14 cellular contexts compared by ENCODE assay signal in genomic region chr3:171824824-171825221, GRCh38. TPM values are rescaled to one million over a fixed set of nuclear protein-coding genes. Genes with fewer than 3 reads are reported as not detected.
DNase-seq lines count a peak whose midpoint lies in the region; ATAC-seq, FAIRE-seq and TF ChIP-seq lines count a peak whose summit lies in the region.
"Had no signal": no experiment of that assay in that cellular context is flagged by ENCODE, and none has a peak within 500 bp of the region (broad histone marks: within the 10 kb centered on the region; RNA-seq: fewer than 3 reads in every experiment).

No MANE protein-coding gene starts in this region.

- no peak for TF ChIP-seq EP300 in sigmoid colon (IDR thresholded peaks at IDR 0.05)

- intact Hi-C loops in sigmoid colon (cut with DNase I), result no loop called here
- intact Hi-C loops in activated naive CD4-positive, alpha-beta T cell treated with anti-CD3 and anti-CD28 coated beads for 36 hours (cut with micrococcal nuclease), result no loop called here

- no peaks in the 10 kb centered on the region for H3K36me3 ChIP-seq in sigmoid colon

- ATAC-seq in esophagus mucosa (peak; percentile 76), GM21367 (IDR thresholded peaks at IDR 0.05; ENCODE audit: unreplicated experiment) (no peak), HG02840 (IDR thresholded peaks at IDR 0.05; ENCODE audit: low FRiP score, unreplicated experiment) (no peak)
- ATAC-seq: natural killer cell had no signal

- H3K4me1 ChIP-seq in sigmoid colon, result peaks cover 0 to 4% (median 3%) of the 10 kb centered on the region in 4 donors

- H3K27ac ChIP-seq in sigmoid colon, result peak overlapping the region; percentile 23 to 58 (median 36)

- peak; percentile 81 for FAIRE-seq in RCC 7860 (lab: Jason Lieb, UNC)

- DNase-seq in ELR (ENCODE audit: low read depth) (peak; percentile 73), RCC 7860 (ENCODE audit: low spot score) (peak; percentile 79), sigmoid colon (no peak), EL (no peak)
- no peak for DNase-seq in activated naive CD4-positive, alpha-beta T cell treated with anti-CD3 and anti-CD28 coated beads for 36 hours
- DNase-seq: activated CD4-positive, CD25-positive, alpha-beta regulatory T cell; activated T-cell treated with anti-CD3 and anti-CD28 coated beads, Interleukin-2, amount 50 U/mL, for 24 hours; natural killer cell; stimulated activated CD4-positive, alpha-beta T cell treated with anti-CD3 and anti-CD28 coated beads, Interleukin-15, amount 100 ng/mL, for 24 hours had no signal

- H3K4me1 Mint-ChIP-seq in activated naive CD4-positive, alpha-beta T cell treated with anti-CD3 and anti-CD28 coated beads for 36 hours (ENCODE audit: low read depth), result peaks cover 14% of the 10 kb centered on the region

- WGBS in sigmoid colon, 2 donors, result 80 to 85% methylated on average over 7 of the region's 7 CpGs

- no peaks in the 10 kb centered on the region for H3K36me3 Mint-ChIP-seq in activated naive CD4-positive, alpha-beta T cell treated with anti-CD3 and anti-CD28 coated beads for 36 hours (ENCODE audit: low read depth)
- H3K36me3 Mint-ChIP-seq: natural killer cell had no signal

- H3K9me3 ChIP-seq in sigmoid colon, result no peaks in the 10 kb centered on the region

- TF ChIP-seq POLR2A in sigmoid colon (IDR thresholded peaks at IDR 0.05), result no peak

- no peaks in the 10 kb centered on the region for H3K27me3 ChIP-seq in sigmoid colon

- no peak for TF ChIP-seq CTCF in sigmoid colon (IDR thresholded peaks at IDR 0.05)

- CTCF ChIA-PET in activated naive CD4-positive, alpha-beta T cell treated with anti-CD3 and anti-CD28 coated beads for 36 hours (lab: Charles Lee), result no interaction called here

- H3K27ac Mint-ChIP-seq in activated naive CD4-positive, alpha-beta T cell treated with anti-CD3 and anti-CD28 coated beads for 36 hours, result no peak overlapping the region
- H3K27ac Mint-ChIP-seq: activated T-cell treated with anti-CD3 and anti-CD28 coated beads, Interleukin-2, amount 50 U/mL, for 24 hours; natural killer cell had no signal

- H3K27me3 Mint-ChIP-seq in activated naive CD4-positive, alpha-beta T cell treated with anti-CD3 and anti-CD28 coated beads for 36 hours (ENCODE audit: low read depth), result peaks cover 12% of the 10 kb centered on the region

- no peak overlapping the region for H3K4me3 ChIP-seq in sigmoid colon

- no peak overlapping the region for H3K4me3 Mint-ChIP-seq in activated naive CD4-positive, alpha-beta T cell treated with anti-CD3 and anti-CD28 coated beads for 36 hours
- H3K4me3 Mint-ChIP-seq: activated T-cell treated with anti-CD3 and anti-CD28 coated beads, Interleukin-2, amount 50 U/mL, for 24 hours; natural killer cell had no signal

- H3K9me3 Mint-ChIP-seq in activated naive CD4-positive, alpha-beta T cell treated with anti-CD3 and anti-CD28 coated beads for 36 hours, result no peaks in the 10 kb centered on the region
- H3K9me3 Mint-ChIP-seq: activated T-cell treated with anti-CD3 and anti-CD28 coated beads, Interleukin-2, amount 50 U/mL, for 24 hours; natural killer cell had no signal

RNA-seq across cellular contexts. Expression of gene PLD1, which starts 14.5 kb away (rescaled TPM):
- total RNA-seq in esophagus mucosa (74.3 TPM), sigmoid colon (10 to 100 TPM in 2 of 4 donors, 1 to 10 TPM in 2; 8.6 to 19.9 (median 10.8) TPM)
- 10 to 100 TPM; 12.2 to 24.3 (median 16.2) TPM for polyA plus RNA-seq in sigmoid colon
- under 1 TPM in 1 of 2 experiments, not detected in 1; 0.25 TPM for total RNA-seq in activated naive CD4-positive, alpha-beta T cell treated with anti-CD3 and anti-CD28 coated beads for 36 hours

RNA-seq across cellular contexts. Expression of gene TMEM212, which starts 18.3 kb away (rescaled TPM):
- total RNA-seq in esophagus mucosa (not detected), sigmoid colon (not detected)
- not detected for polyA plus RNA-seq in sigmoid colon
- not detected for total RNA-seq in activated naive CD4-positive, alpha-beta T cell treated with anti-CD3 and anti-CD28 coated beads for 36 hours
- total RNA-seq: aorta, kidney epithelial cell, natural killer cell had no signal
- polyA plus RNA-seq: aorta had no signal

Comparison
In these comparisons a context has a peak if more than half of its experiments do, and no peak if none do; other contexts are left out.
1. DNase-seq: peak in ELR (single experiment) and RCC 7860 (single experiment); none in sigmoid colon (single experiment), activated naive CD4-positive, alpha-beta T cell treated with anti-CD3 and anti-CD28 coated beads for 36 hours (single experiment) and EL (single experiment).
2. RNA of gene PLD1, which starts 14.5 kb away (total RNA-seq): 74.3 TPM in esophagus mucosa (single experiment) and 8.6 to 19.9 TPM in sigmoid colon; 0.25 TPM in activated naive CD4-positive, alpha-beta T cell treated with anti-CD3 and anti-CD28 coated beads for 36 hours; every median in the first group is over 4 times any median in the second.